In genomic region chrX:136425996-136426395, GRCh38 we compare ENCODE assay signal across 35 cellular contexts.
"Had no signal": no experiment of that assay in that cellular context is flagged by ENCODE, and none has a peak within 500 bp of the region (broad histone marks: within the 10 kb centered on the region; RNA-seq: fewer than 3 reads in every experiment).

No MANE protein-coding gene starts in this region.

- H3K9me3 Mint-ChIP-seq: activated B cell treated with CpG ODN at 0.5 μM for 24 hours; activated CD4-positive, alpha-beta memory T cell treated with anti-CD3 and anti-CD28 coated beads for 36 hours; activated CD4-positive, alpha-beta T cell treated with anti-CD3 and anti-CD28 coated beads, Interleukin-2, amount 10 ng/mL, durations not matched to agents 24 days and 14 days; activated CD8-positive, alpha-beta T cell treated with anti-CD3 and anti-CD28 coated beads for 36 hours; activated naive CD4-positive, alpha-beta T cell treated with anti-CD3 and anti-CD28 coated beads for 36 hours; activated naive CD4-positive, alpha-beta T cell treated with anti-CD3 and anti-CD28 coated beads, Interleukin-2, amount 50 U/mL, for 72 hours; activated T-cell treated with anti-CD3 and anti-CD28 coated beads, Interleukin-2, amount 50 U/mL, for 4 hours; activated T-cell treated with anti-CD3 and anti-CD28 coated beads, Interleukin-2, amount 50 U/mL, for 72 hours; activated T-helper 1 cell treated with anti-CD3 and anti-CD28 coated beads, Interleukin-12 subunit alpha, Interleukin-12 subunit beta, Interleukin-2, Interleukin-4 antibody, amounts not matched to agents 30 ng/mL and 10 ng/mL and 1 ng/mL, durations not matched to agents 14 hours and 24 hours and 36 hours; activated T-helper 17 cell treated with anti-CD3 and anti-CD28 coated beads, Interleukin-2, amount 50 U/mL, for 72 hours; central memory CD8-positive, alpha-beta T cell; T-helper 1 cell treated with Interleukin-12 subunit alpha and Interleukin-12 subunit beta and Interleukin-4 antibody, amounts not matched to agents 30 μg/mL and 1 μg/mL, for 36 hours; T-helper 2 cell treated with Interferon-gamma antibody and Interleukin-4, amounts not matched to agents 5 μg/mL and 100 μg/mL, for 36 hours had no signal

- H3K27ac ChIP-seq: adrenal gland, body of pancreas, brain microvascular endothelial cell, breast epithelium, VCaP had no signal

- H3K27me3 Mint-ChIP-seq: activated B cell treated with CpG ODN at 0.5 μM for 24 hours; activated CD4-positive, alpha-beta memory T cell treated with anti-CD3 and anti-CD28 coated beads for 36 hours; activated CD4-positive, alpha-beta T cell treated with anti-CD3 and anti-CD28 coated beads, Interleukin-2, amount 10 ng/mL, durations not matched to agents 24 days and 14 days; activated CD8-positive, alpha-beta T cell treated with anti-CD3 and anti-CD28 coated beads for 36 hours; activated T-helper 17 cell treated with anti-CD3 and anti-CD28 coated beads, Interleukin-2, amount 50 U/mL, for 72 hours; central memory CD8-positive, alpha-beta T cell had no signal

- H3K27me3 ChIP-seq: adrenal gland, body of pancreas, brain microvascular endothelial cell had no signal

- H3K4me3 Mint-ChIP-seq: activated B cell treated with CpG ODN at 0.5 μM for 24 hours; activated CD4-positive, alpha-beta memory T cell treated with anti-CD3 and anti-CD28 coated beads for 36 hours; activated CD4-positive, alpha-beta T cell treated with anti-CD3 and anti-CD28 coated beads, Interleukin-2, amount 10 ng/mL, durations not matched to agents 24 days and 14 days; activated CD8-positive, alpha-beta T cell treated with anti-CD3 and anti-CD28 coated beads for 36 hours; activated naive CD4-positive, alpha-beta T cell treated with anti-CD3 and anti-CD28 coated beads for 36 hours; activated T-cell treated with anti-CD3 and anti-CD28 coated beads, Interleukin-2, amount 50 U/mL, for 4 hours; activated T-cell treated with anti-CD3 and anti-CD28 coated beads, Interleukin-2, amount 50 U/mL, for 72 hours; activated T-helper 1 cell treated with anti-CD3 and anti-CD28 coated beads, Interleukin-12 subunit alpha, Interleukin-12 subunit beta, Interleukin-2, Interleukin-4 antibody, amounts not matched to agents 30 ng/mL and 10 ng/mL and 1 ng/mL, durations not matched to agents 14 hours and 24 hours and 36 hours; activated T-helper 17 cell treated with anti-CD3 and anti-CD28 coated beads, Interleukin-2, amount 50 U/mL, for 72 hours; central memory CD8-positive, alpha-beta T cell; T-helper 1 cell treated with Interleukin-12 subunit alpha and Interleukin-12 subunit beta and Interleukin-4 antibody, amounts not matched to agents 30 μg/mL and 1 μg/mL, for 36 hours; T-helper 2 cell treated with Interferon-gamma antibody and Interleukin-4, amounts not matched to agents 5 μg/mL and 100 μg/mL, for 36 hours had no signal

- H3K36me3 ChIP-seq: adrenal gland, brain microvascular endothelial cell, breast epithelium had no signal

- DNase-seq: activated B cell treated with CpG ODN at 0.5 μM for 24 hours; activated CD4-positive, alpha-beta memory T cell treated with anti-CD3 and anti-CD28 coated beads for 36 hours; activated CD4-positive, alpha-beta T cell treated with anti-CD3 and anti-CD28 coated beads for 4 hours; activated CD4-positive, alpha-beta T cell treated with anti-CD3 and anti-CD28 coated beads, Interleukin-2, amount 10 ng/mL, durations not matched to agents 24 days and 14 days; activated CD4-positive, alpha-beta T cell treated with anti-CD3 and anti-CD28 coated beads, Interleukin-2, amount 50 U/mL, for 1 hour; activated CD4-positive, alpha-beta T cell treated with anti-CD3 and anti-CD28 coated beads, Interleukin-2, amount 50 U/mL, for 4 hours; activated CD4-positive, CD25-positive, alpha-beta regulatory T cell treated with anti-CD3 and anti-CD28 coated beads, Interleukin-2, amount 50 U/mL, for 72 hours; activated CD8-positive, alpha-beta memory T cell treated with anti-CD3 and anti-CD28 coated beads, Interleukin-2, amount 50 U/mL, for 4 hours; activated CD8-positive, alpha-beta T cell treated with anti-CD3 and anti-CD28 coated beads for 36 hours; activated effector memory CD4-positive, alpha-beta T cell treated with anti-CD3 and anti-CD28 coated beads, Interleukin-2, amount 50 U/mL, for 16 hours; activated gamma-delta T cell treated with Interleukin-2 at 50 U/mL for 16 hours; activated naive CD4-positive, alpha-beta T cell; activated naive CD4-positive, alpha-beta T cell treated with anti-CD3 and anti-CD28 coated beads for 36 hours; activated naive CD4-positive, alpha-beta T cell treated with anti-CD3 and anti-CD28 coated beads, Interleukin-2, amount 50 U/mL, for 16 hours; activated T-cell treated with anti-CD3 and anti-CD28 coated beads for 4 hours; activated T-cell treated with anti-CD3 and anti-CD28 coated beads, Interleukin-2, amount 50 U/mL, for 1 hour; activated T-cell treated with anti-CD3 and anti-CD28 coated beads, Interleukin-2, amount 50 U/mL, for 4 hours; activated T-cell treated with anti-CD3 and anti-CD28 coated beads, Interleukin-2, amount 50 U/mL, for 72 hours; adrenal gland; amniotic stem cell; aorta; body of pancreas; brain microvascular endothelial cell; cerebellar nuclear complex; T-helper 1 cell; T-helper 2 cell; T-helper 9 cell had no signal

- ATAC-seq: activated CD8-positive, alpha-beta T cell treated with anti-CD3 and anti-CD28 coated beads for 36 hours; activated naive CD4-positive, alpha-beta T cell treated with anti-CD3 and anti-CD28 coated beads, Interleukin-2, amount 50 U/mL, for 72 hours; activated T-cell treated with anti-CD3 and anti-CD28 coated beads, Interleukin-2, amount 50 U/mL, for 4 hours; activated T-cell treated with anti-CD3 and anti-CD28 coated beads, Interleukin-2, amount 50 U/mL, for 72 hours; activated T-helper 17 cell treated with anti-CD3 and anti-CD28 coated beads, Interleukin-2, amount 50 U/mL, for 72 hours; body of pancreas had no signal

- H3K9me3 ChIP-seq: adrenal gland, body of pancreas, breast epithelium had no signal

- H3K27ac Mint-ChIP-seq: activated B cell treated with CpG ODN at 0.5 μM for 24 hours; activated CD4-positive, alpha-beta memory T cell treated with anti-CD3 and anti-CD28 coated beads for 36 hours; activated CD4-positive, alpha-beta T cell treated with anti-CD3 and anti-CD28 coated beads, Interleukin-2, amount 10 ng/mL, durations not matched to agents 24 days and 14 days; activated CD8-positive, alpha-beta T cell treated with anti-CD3 and anti-CD28 coated beads for 36 hours; activated naive CD4-positive, alpha-beta T cell treated with anti-CD3 and anti-CD28 coated beads for 36 hours; activated T-cell treated with anti-CD3 and anti-CD28 coated beads, Interleukin-2, amount 50 U/mL, for 72 hours; activated T-helper 1 cell treated with anti-CD3 and anti-CD28 coated beads, Interleukin-12 subunit alpha, Interleukin-12 subunit beta, Interleukin-2, Interleukin-4 antibody, amounts not matched to agents 30 ng/mL and 10 ng/mL and 1 ng/mL, durations not matched to agents 14 hours and 24 hours and 36 hours; activated T-helper 17 cell treated with anti-CD3 and anti-CD28 coated beads, Interleukin-2, amount 50 U/mL, for 72 hours; T-helper 1 cell treated with Interleukin-12 subunit alpha and Interleukin-12 subunit beta and Interleukin-4 antibody, amounts not matched to agents 30 μg/mL and 1 μg/mL, for 36 hours; T-helper 2 cell treated with Interferon-gamma antibody and Interleukin-4, amounts not matched to agents 5 μg/mL and 100 μg/mL, for 36 hours had no signal

- H3K36me3 Mint-ChIP-seq: activated CD4-positive, alpha-beta memory T cell treated with anti-CD3 and anti-CD28 coated beads for 36 hours; activated naive CD4-positive, alpha-beta T cell treated with anti-CD3 and anti-CD28 coated beads, Interleukin-2, amount 50 U/mL, for 72 hours had no signal

- H3K4me3 ChIP-seq: adrenal gland, body of pancreas, breast epithelium had no signal

- H3K4me1 Mint-ChIP-seq: activated B cell treated with CpG ODN at 0.5 μM for 24 hours; activated CD4-positive, alpha-beta T cell treated with anti-CD3 and anti-CD28 coated beads, Interleukin-2, amount 10 ng/mL, durations not matched to agents 24 days and 14 days; activated T-helper 17 cell treated with anti-CD3 and anti-CD28 coated beads, Interleukin-2, amount 50 U/mL, for 72 hours; central memory CD8-positive, alpha-beta T cell had no signal

- H3K4me1 ChIP-seq: adrenal gland, body of pancreas, breast epithelium had no signal
